ENCODE assay signal across 18 cellular contexts in genomic region chr19:10093295-10094186, GRCh38. TPM values are rescaled to one million over a fixed set of nuclear protein-coding genes. Genes with fewer than 3 reads are reported as not detected.
DNase-seq lines count a peak whose midpoint lies in the region; ATAC-seq and TF ChIP-seq lines count a peak whose summit lies in the region.
"Had no signal": no experiment of that assay in that cellular context is flagged by ENCODE, and none has a peak within 500 bp of the region (broad histone marks: within the 10 kb centered on the region; RNA-seq: fewer than 3 reads in every experiment).

No MANE protein-coding gene starts in this region.

- no peaks in the 10 kb centered on the region for H3K9me3 ChIP-seq in osteoblast (ENCODE audit: low read depth, low read length)
- H3K9me3 ChIP-seq: colonic mucosa, tibial artery had no signal

- no peaks in the 10 kb centered on the region for H3K27me3 ChIP-seq in osteoblast (ENCODE audit: insufficient read depth, low read length)
- H3K27me3 ChIP-seq: colonic mucosa, tibial artery had no signal

- H3K4me1 ChIP-seq in osteoblast (ENCODE audit: insufficient read depth, low read length), result peaks cover 8% of the 10 kb centered on the region
- H3K4me1 ChIP-seq: colonic mucosa had no signal

- ATAC-seq in effector memory CD8-positive, alpha-beta T cell (replicated peaks), result no peak

- H3K4me3 Mint-ChIP-seq in T-helper 1 cell treated with Interleukin-12 subunit alpha and Interleukin-12 subunit beta and Interleukin-4 antibody, amounts not matched to agents 30 μg/mL and 1 μg/mL, for 36 hours, result no peak overlapping the region
- no peak overlapping the region for H3K4me3 Mint-ChIP-seq in effector memory CD8-positive, alpha-beta T cell
- no peak overlapping the region for H3K4me3 Mint-ChIP-seq in CD14-positive monocyte
- H3K4me3 Mint-ChIP-seq: CD4-positive, alpha-beta T cell had no signal

- intact Hi-C loops in CD14-positive monocyte (cut with micrococcal nuclease), result loop anchor here in 1 of 2 donors (10.0 kb wide), 1 partner anchor 649 kb away; no protein-coding TSS in a partner anchor

- no peaks in the 10 kb centered on the region for H3K27me3 Mint-ChIP-seq in T-helper 1 cell treated with Interleukin-12 subunit alpha and Interleukin-12 subunit beta and Interleukin-4 antibody, amounts not matched to agents 30 μg/mL and 1 μg/mL, for 36 hours (ENCODE audit: low read depth)
- H3K27me3 Mint-ChIP-seq in effector memory CD8-positive, alpha-beta T cell, result no peaks in the 10 kb centered on the region
- peaks cover 0 to 1% (median 1%) of the 10 kb centered on the region in 3 donors for H3K27me3 Mint-ChIP-seq in CD14-positive monocyte (ENCODE audit: low read depth in 3 of 3)
- H3K27me3 Mint-ChIP-seq: CD4-positive, alpha-beta T cell had no signal

- H3K36me3 ChIP-seq in osteoblast (ENCODE audit: insufficient read depth, low read length), result peaks cover 9% of the 10 kb centered on the region
- H3K36me3 ChIP-seq: colonic mucosa had no signal

- peaks cover 7% of the 10 kb centered on the region for H3K4me1 Mint-ChIP-seq in T-helper 1 cell treated with Interleukin-12 subunit alpha and Interleukin-12 subunit beta and Interleukin-4 antibody, amounts not matched to agents 30 μg/mL and 1 μg/mL, for 36 hours (ENCODE audit: low read depth)
- H3K4me1 Mint-ChIP-seq in effector memory CD8-positive, alpha-beta T cell (ENCODE audit: low read depth in 2 of 2), result peaks cover 9 to 11% of the 10 kb centered on the region in 2 donors
- peaks cover 8% of the 10 kb centered on the region for H3K4me1 Mint-ChIP-seq in CD14-positive monocyte

- H3K4me3 ChIP-seq in osteoblast (ENCODE audit: insufficient read depth, low read length), result no peak overlapping the region
- H3K4me3 ChIP-seq: colonic mucosa, tibial artery had no signal

- H3K27ac Mint-ChIP-seq in T-helper 1 cell treated with Interleukin-12 subunit alpha and Interleukin-12 subunit beta and Interleukin-4 antibody, amounts not matched to agents 30 μg/mL and 1 μg/mL, for 36 hours, result peak overlapping the region; percentile 21
- peak overlapping the region; percentile 35 to 55 for H3K27ac Mint-ChIP-seq in effector memory CD8-positive, alpha-beta T cell
- peak overlapping the region in 1 of 7 donors; percentile 31 for H3K27ac Mint-ChIP-seq in CD14-positive monocyte
- H3K27ac Mint-ChIP-seq: CD4-positive, alpha-beta T cell had no signal

- no peaks in the 10 kb centered on the region for H4K20me1 ChIP-seq in osteoblast (ENCODE audit: insufficient read depth, low read length)

- H3K79me2 ChIP-seq in osteoblast (ENCODE audit: insufficient read depth, low read length), result no peaks in the 10 kb centered on the region

- no peak for TF ChIP-seq CTCF in osteoblast (IDR thresholded peaks at IDR 0.05; ENCODE audit: extremely low read depth, low read depth, low read length)
- no peak for TF ChIP-seq CTCF in CD14-positive monocyte (IDR thresholded peaks at IDR 0.05)

- H3K36me3 Mint-ChIP-seq in T-helper 1 cell treated with Interleukin-12 subunit alpha and Interleukin-12 subunit beta and Interleukin-4 antibody, amounts not matched to agents 30 μg/mL and 1 μg/mL, for 36 hours (ENCODE audit: low read depth), result peaks cover 36% of the 10 kb centered on the region
- H3K36me3 Mint-ChIP-seq in effector memory CD8-positive, alpha-beta T cell (ENCODE audit: insufficient read depth), result peaks cover 36% of the 10 kb centered on the region
- H3K36me3 Mint-ChIP-seq in CD14-positive monocyte, result peaks cover 37 to 45% of the 10 kb centered on the region in 2 donors

- TF ChIP-seq RAD21 in Ishikawa (IDR thresholded peaks at IDR 0.05; ENCODE audit: low read depth), result no peak

- H3K9me3 Mint-ChIP-seq in T-helper 1 cell treated with Interleukin-12 subunit alpha and Interleukin-12 subunit beta and Interleukin-4 antibody, amounts not matched to agents 30 μg/mL and 1 μg/mL, for 36 hours, result no peaks in the 10 kb centered on the region
- H3K9me3 Mint-ChIP-seq in effector memory CD8-positive, alpha-beta T cell, result no peaks in the 10 kb centered on the region
- peaks cover 0 to 7% (median 0%) of the 10 kb centered on the region in 7 donors for H3K9me3 Mint-ChIP-seq in CD14-positive monocyte
- H3K9me3 Mint-ChIP-seq: CD4-positive, alpha-beta T cell had no signal

- no peak for TF ChIP-seq EP300 in Ishikawa (IDR thresholded peaks at IDR 0.05; ENCODE audit: borderline replicate concordance)

- no peak overlapping the region for H3K4me2 ChIP-seq in osteoblast (ENCODE audit: insufficient read depth, low read length)

- H3K27ac ChIP-seq in osteoblast (ENCODE audit: low read depth, low read length), result no peak overlapping the region
- H3K27ac ChIP-seq: colonic mucosa, tibial artery had no signal

- H2AFZ ChIP-seq in osteoblast (ENCODE audit: low read length), result no peak overlapping the region

- no peak for DNase-seq in T-helper 1 cell
- DNase-seq in effector memory CD8-positive, alpha-beta T cell, result no peak
- DNase-seq in osteoblast (ENCODE audit: insufficient read length, low spot score, missing footprints), result peak; percentile 68
- no peak for DNase-seq in CD14-positive monocyte (ENCODE audit: low spot score)
- DNase-seq in Ammon's horn (ENCODE audit: low spot score), result no peak
- DNase-seq in NCI-H187 (lab: John Stamatoyannopoulos, UW), result no peak
- DNase-seq: activated gamma-delta T cell treated with Interleukin-2 at 50 U/mL for 16 hours; CD4-positive, alpha-beta T cell; colonic mucosa; head of caudate nucleus; NCI-H1092; NCI-H2171 treated with DMSO at 0.1 percent for 48 hours; SIG-M5; stimulated activated CD4-positive, alpha-beta T cell treated with anti-CD3 and anti-CD28 coated beads, Interleukin-4, amount 100 ng/mL, for 4 hours; tibial artery had no signal

TF ChIP-seq in Ishikawa, 13 proteins besides CTCF, POLR2A, EP300 and RAD21:
- TF ChIP-seq MAX (IDR thresholded peaks at IDR 0.05) (0 out of 2 replicates have a peak, but pooled peaks have one; percentile 15), REST (IDR thresholded peaks at IDR 0.05; ENCODE audit: low read depth) (peak; percentile 94), TEAD4 (IDR thresholded peaks at IDR 0.05) (no peak), NFIC (IDR thresholded peaks at IDR 0.05) (peak; percentile 86)

RNA-seq across cellular contexts. Expression of gene SHFL, which starts 7.4 kb away (rescaled TPM):
- total RNA-seq in osteoblast, result 20.6 and 22.4 TPM in 2 replicates
- 10 to 100 TPM; 12.6 to 17.6 TPM for polyA plus RNA-seq in CD14-positive monocyte

RNA-seq across cellular contexts. Expression of gene ANGPTL6, which starts 8.9 kb away (rescaled TPM):
- not detected in 2 replicates for total RNA-seq in osteoblast
- polyA plus RNA-seq in CD14-positive monocyte, result not detected
- total RNA-seq: astrocyte had no signal

RNA-seq across cellular contexts. Expression of gene PPAN, which starts 12.6 kb away (rescaled TPM):
- 19.2 and 20.9 TPM in 2 replicates for total RNA-seq in osteoblast
- 1 to 10 TPM; 7.2 to 7.6 TPM for polyA plus RNA-seq in CD14-positive monocyte

RNA-seq across cellular contexts. Expression of gene P2RY11, which starts 18.0 kb away (rescaled TPM):
- total RNA-seq in osteoblast, result 2.1 and 2.2 TPM in 2 replicates
- polyA plus RNA-seq in CD14-positive monocyte, result under 1 TPM; 0.50 to 0.69 TPM

RNA-seq across cellular contexts. Expression of gene EIF3G, which starts 26.2 kb away (rescaled TPM):
- 226 and 252 TPM in 2 replicates for total RNA-seq in osteoblast
- 100 to 1,000 TPM; 148 to 166 TPM for polyA plus RNA-seq in CD14-positive monocyte
